In the genomic region with DNA sequence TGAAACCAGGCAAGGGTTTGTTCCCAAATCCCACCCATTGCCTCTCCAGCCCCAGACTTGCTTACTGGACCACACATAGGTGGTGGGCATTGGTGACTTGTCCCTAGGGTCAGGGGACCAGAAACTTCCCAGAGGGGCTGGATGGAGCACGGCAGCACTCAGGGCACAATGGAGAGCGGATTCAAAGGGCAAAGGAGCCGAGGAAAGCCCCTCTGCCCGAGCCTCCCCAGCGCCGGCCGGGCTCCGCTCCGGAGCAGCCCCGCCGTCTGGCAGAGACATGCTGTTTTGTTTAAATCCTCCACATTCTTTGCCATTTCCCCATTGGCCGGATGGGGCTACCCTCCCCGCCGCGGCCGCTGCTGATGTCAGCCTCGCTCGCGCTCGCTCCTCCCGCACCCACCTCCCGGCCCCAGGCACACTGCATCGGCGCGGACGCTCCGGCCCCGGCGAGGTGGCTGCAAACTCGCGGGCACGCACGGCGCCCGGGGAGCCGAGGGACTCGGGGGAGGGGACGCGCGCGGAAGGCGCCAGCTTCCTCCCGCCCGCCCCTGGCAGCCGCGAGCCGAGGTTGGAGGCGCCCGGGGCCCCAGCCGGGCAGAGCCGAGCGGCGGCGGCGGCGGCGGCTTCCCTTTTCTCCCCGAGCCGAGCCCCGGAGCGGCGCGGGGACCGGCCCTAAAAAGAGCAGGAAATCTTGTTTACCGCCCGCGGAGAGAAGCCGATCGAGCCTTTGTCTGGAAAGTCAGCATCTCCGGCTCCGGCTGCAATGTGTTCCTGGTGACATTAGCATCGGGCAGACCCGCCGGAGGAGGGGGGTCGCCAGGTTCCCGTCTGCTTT, we compare ENCODE assay signal across 8 cellular contexts. TPM values are rescaled to one million over a fixed set of nuclear protein-coding genes. Genes with fewer than 3 reads are reported as not detected.
A peak's percentile ranks its signal among the peaks of the same experiment; 100 is the strongest.
DNase-seq lines count a peak whose midpoint lies in the region; ATAC-seq and TF ChIP-seq lines count a peak whose summit lies in the region.

TSS of gene PITPNC1 (plus strand) at position 390 of the 835 bp plus-strand sequence.

- H3F3A ChIP-seq in smooth muscle cell (ENCODE audit: low read depth), result peaks cover 7% of the 10 kb centered on the region

- H3K9me3 ChIP-seq in breast epithelium, result no peaks in the 10 kb centered on the region
- H3K9me3 ChIP-seq in smooth muscle cell (replicated peaks; ENCODE audit: low read depth), result no peaks in the 10 kb centered on the region

- H3K4me1 ChIP-seq in breast epithelium, result no peaks in the 10 kb centered on the region
- peaks cover 7% of the 10 kb centered on the region for H3K4me1 ChIP-seq in smooth muscle cell (ENCODE audit: low read depth)

- H3K27me3 ChIP-seq in breast epithelium, result no peaks in the 10 kb centered on the region
- no peaks in the 10 kb centered on the region for H3K27me3 ChIP-seq in smooth muscle cell (ENCODE audit: low read depth)

- peak within 1 kb of the TSS; percentile 94 for H3K4me2 ChIP-seq in smooth muscle cell

- intact Hi-C loops in breast epithelium (cut with DNase I; ENCODE audit: low total_unique reads), result no loop called here

- H2AFZ ChIP-seq in smooth muscle cell (ENCODE audit: low read depth), result peak within 1 kb of the TSS; percentile 93

- ATAC-seq in HG03066 (IDR thresholded peaks at IDR 0.05; ENCODE audit: low read depth, unreplicated experiment), result peak; percentile 63

- no peaks in the 10 kb centered on the region for H4K20me1 ChIP-seq in smooth muscle cell (ENCODE audit: low read depth)

- DNase-seq in A172 (ENCODE audit: low spot score) (peak; percentile 62), NCI-H2196 treated with DMSO at 0.1 percent for 48 hours (lab: John Stamatoyannopoulos, UW; ENCODE audit: unreplicated experiment) (peak; percentile 73), breast epithelium (ENCODE audit: low spot score in 2 of 2) (peak; percentile 66 to 67), iPS-NIHi7 (ENCODE audit: extremely low spot score) (peak; percentile 82), smooth muscle cell (lab: John Stamatoyannopoulos, UW; ENCODE audit: unreplicated experiment) (peak; percentile 75)

- TF ChIP-seq CTCF in WI38 (IDR thresholded peaks at IDR 0.05; ENCODE audit: low read depth, low read length), result no peak
- no peak for TF ChIP-seq CTCF in breast epithelium (IDR thresholded peaks at IDR 0.05)
- no peak for TF ChIP-seq CTCF in smooth muscle cell (IDR thresholded peaks at IDR 0.05; ENCODE audit: borderline replicate concordance, insufficient read depth, poor library complexity, severe bottlenecking)

- H3K9ac ChIP-seq in smooth muscle cell (ENCODE audit: low read depth), result peak within 1 kb of the TSS; percentile 69

- 1% methylated on average over 59 of the region's 76 CpGs for WGBS in smooth muscle cell (ENCODE audit: low lambda C conversion rate)

- H3K27ac ChIP-seq in breast epithelium (peak within 1 kb of the TSS; percentile 90 to 92), smooth muscle cell (ENCODE audit: low read depth) (peak within 1 kb of the TSS; percentile 73)

- H3K36me3 ChIP-seq in breast epithelium (no peaks in the 10 kb centered on the region), smooth muscle cell (ENCODE audit: low read depth) (no peaks in the 10 kb centered on the region)

- TF ChIP-seq POLR2A in GM18526 (IDR thresholded peaks at IDR 0.05; ENCODE audit: extremely low read depth, insufficient read length) (peak; percentile 43), breast epithelium (IDR thresholded peaks at IDR 0.05) (peak; percentile 30)

- H3K4me3 ChIP-seq in WI38 (ENCODE audit: low read depth, low read length), result peak within 1 kb of the TSS; percentile 86
- H3K4me3 ChIP-seq in breast epithelium, result peak within 1 kb of the TSS; percentile 84 to 94 (median 89)
- peak within 1 kb of the TSS; percentile 71 for H3K4me3 ChIP-seq in smooth muscle cell

- peaks cover 9% of the 10 kb centered on the region for H3K79me2 ChIP-seq in smooth muscle cell (ENCODE audit: low read depth)

RNA-seq across cellular contexts. Expression of gene PITPNC1, which starts in this region (rescaled TPM):
- total RNA-seq in A172 (2014; rRNA removed; shearing (Covaris generic)), result 2.0 and 2.7 TPM in 2 replicates
- total RNA-seq in breast epithelium (10 to 100 TPM; 11.0 to 17.7 (median 14.8) TPM), smooth muscle cell (5.8 and 9.6 TPM in 2 replicates)
- 12.5 and 17.4 TPM in 2 replicates for polyA plus RNA-seq in smooth muscle cell

Comparison
In these comparisons a context has a peak if more than half of its experiments do, and no peak if none do; other contexts are left out.
1. Peak in every context shown above with its lines: DNase-seq, ATAC-seq, H3K4me3 ChIP-seq and H3K27ac ChIP-seq.